Comparison of ENCODE assay signal across 22 cellular contexts in genomic region chr2:122764019-122764418, GRCh38.
DNase-seq lines count a peak whose midpoint lies in the region; ATAC-seq and TF ChIP-seq lines count a peak whose summit lies in the region.
"Had no signal": no experiment of that assay in that cellular context is flagged by ENCODE, and none has a peak within 500 bp of the region (broad histone marks: within the 10 kb centered on the region; RNA-seq: fewer than 3 reads in every experiment).

No MANE protein-coding gene starts in this region.

- no peak for ATAC-seq in GM23338
- peak; percentile 34 for ATAC-seq in naive thymus-derived CD4-positive, alpha-beta T cell
- ATAC-seq in HG02870 (IDR thresholded peaks at IDR 0.05; ENCODE audit: unreplicated experiment), result no peak
- ATAC-seq: A549 had no signal

- H3K4me3 Mint-ChIP-seq in GM23338, result no peak overlapping the region
- no peak overlapping the region for H3K4me3 Mint-ChIP-seq in naive thymus-derived CD4-positive, alpha-beta T cell
- H3K4me3 Mint-ChIP-seq: CD14-positive monocyte; CD4-positive, alpha-beta memory T cell had no signal

- H3K27ac Mint-ChIP-seq in GM23338, result no peak overlapping the region
- no peak overlapping the region for H3K27ac Mint-ChIP-seq in naive thymus-derived CD4-positive, alpha-beta T cell
- H3K27ac Mint-ChIP-seq: CD14-positive monocyte; CD4-positive, alpha-beta memory T cell had no signal

- no peaks in the 10 kb centered on the region for H3K9me2 ChIP-seq in GM23338 (ENCODE audit: insufficient read depth)

- intact Hi-C loops in naive thymus-derived CD4-positive, alpha-beta T cell (cut with micrococcal nuclease), result no loop called here

- no peaks in the 10 kb centered on the region for H4K20me1 ChIP-seq in GM23338 (replicated peaks; ENCODE audit: insufficient read depth)
- H4K20me1 ChIP-seq: BLaER1 treated with 17β-estradiol and CSF1 and Interleukin-3, amounts not matched to agents 10 nM and 100 nM had no signal

- no peak overlapping the region for H3K27ac ChIP-seq in GM23338 (ENCODE audit: low read depth)
- no peak overlapping the region for H3K27ac ChIP-seq in naive thymus-derived CD4-positive, alpha-beta T cell (ENCODE audit: low read depth, low read length)
- H3K27ac ChIP-seq: A549 had no signal

- POLR2A ChIA-PET in naive thymus-derived CD4-positive, alpha-beta T cell (lab: Charles Lee), result no interaction called here

- CTCF ChIA-PET in naive thymus-derived CD4-positive, alpha-beta T cell (lab: Charles Lee), result no interaction called here

- H2AFZ ChIP-seq in GM23338, result peak overlapping the region; percentile 39; the same call in 1 of the 2 replicates

- no peak overlapping the region for H3K4me2 ChIP-seq in GM23338
- H3K4me2 ChIP-seq: A549; BLaER1 treated with 17β-estradiol and CSF1 and Interleukin-3, amounts not matched to agents 10 nM and 100 nM had no signal

- no peaks in the 10 kb centered on the region for H3K27me3 Mint-ChIP-seq in GM23338 (ENCODE audit: insufficient read depth, low read depth, poor library complexity)
- no peaks in the 10 kb centered on the region for H3K27me3 Mint-ChIP-seq in naive thymus-derived CD4-positive, alpha-beta T cell
- H3K27me3 Mint-ChIP-seq: CD4-positive, alpha-beta memory T cell had no signal

- no peaks in the 10 kb centered on the region for H3K4me1 Mint-ChIP-seq in GM23338
- no peaks in the 10 kb centered on the region for H3K4me1 Mint-ChIP-seq in naive thymus-derived CD4-positive, alpha-beta T cell
- H3K4me1 Mint-ChIP-seq: CD4-positive, alpha-beta memory T cell had no signal

- H3K4me3 ChIP-seq in GM23338, result no peak overlapping the region
- no peak overlapping the region for H3K4me3 ChIP-seq in naive thymus-derived CD4-positive, alpha-beta T cell (ENCODE audit: low read length)
- H3K4me3 ChIP-seq: A549; BLaER1 treated with 17β-estradiol and CSF1 and Interleukin-3, amounts not matched to agents 10 nM and 100 nM; HAP-1 had no signal

- no peaks in the 10 kb centered on the region for H3K4me1 ChIP-seq in GM23338 (ENCODE audit: insufficient read depth)
- no peaks in the 10 kb centered on the region for H3K4me1 ChIP-seq in naive thymus-derived CD4-positive, alpha-beta T cell (ENCODE audit: control insufficient read depth in 2 of 2, insufficient read depth in 2 of 2, low read length in 2 of 2)
- H3K4me1 ChIP-seq: A549, BE2C, HAP-1 had no signal

- no peaks in the 10 kb centered on the region for H3K36me3 ChIP-seq in GM23338 (ENCODE audit: insufficient read depth)
- H3K36me3 ChIP-seq in naive thymus-derived CD4-positive, alpha-beta T cell (ENCODE audit: control insufficient read depth in 2 of 3, insufficient read depth in 3 of 3, low read length in 3 of 3), result no peaks in the 10 kb centered on the region
- H3K36me3 ChIP-seq: BE2C; BLaER1 treated with 17β-estradiol and CSF1 and Interleukin-3, amounts not matched to agents 10 nM and 100 nM; HAP-1 had no signal

- H3K27me3 ChIP-seq in GM23338 (ENCODE audit: insufficient read depth), result no peaks in the 10 kb centered on the region
- no peaks in the 10 kb centered on the region for H3K27me3 ChIP-seq in naive thymus-derived CD4-positive, alpha-beta T cell (ENCODE audit: control insufficient read depth in 2 of 2, insufficient read depth in 2 of 2, low read length in 2 of 2)
- H3K27me3 ChIP-seq: BE2C; BLaER1 treated with 17β-estradiol and CSF1 and Interleukin-3, amounts not matched to agents 10 nM and 100 nM had no signal

- H3K36me3 Mint-ChIP-seq in GM23338 (ENCODE audit: low read depth), result peaks cover 3% of the 10 kb centered on the region; the same call in 1 of the 3 replicates
- H3K36me3 Mint-ChIP-seq in naive thymus-derived CD4-positive, alpha-beta T cell, result peaks cover 0 to 4% (median 0%) of the 10 kb centered on the region in 5 donors
- H3K36me3 Mint-ChIP-seq: CD14-positive monocyte; CD4-positive, alpha-beta memory T cell had no signal

- no peaks in the 10 kb centered on the region; the same call in 1 of the 3 replicates for H3K9me3 Mint-ChIP-seq in GM23338
- H3K9me3 Mint-ChIP-seq in naive thymus-derived CD4-positive, alpha-beta T cell, result peaks cover 0 to 40% (median 14%) of the 10 kb centered on the region in 11 donors

- H3K9me3 ChIP-seq in naive thymus-derived CD4-positive, alpha-beta T cell (ENCODE audit: control insufficient read depth in 2 of 3, low read length in 3 of 3), result no peaks in the 10 kb centered on the region
- H3K9me3 ChIP-seq: BE2C, HAP-1 had no signal

- DNase-seq in SKM-1 treated with dmso at 0.1 percent for 144 hours (lab: John Stamatoyannopoulos, UW; ENCODE audit: unreplicated experiment), result peak; percentile 14
- no peak for DNase-seq in SKM-1 (lab: John Stamatoyannopoulos, UW; ENCODE audit: unreplicated experiment)
- no peak for DNase-seq in GM23338 (ENCODE audit: low spot score)
- DNase-seq in OCI-M1 (lab: John Stamatoyannopoulos, UW), result peak; percentile 27
- no peak for DNase-seq in naive thymus-derived CD4-positive, alpha-beta T cell
- DNase-seq in NCI-H510A (lab: John Stamatoyannopoulos, UW), result no peak
- DNase-seq in HCEC 1CT, result no peak
- DNase-seq: 8988T; ACHN; BE2C; Calu3; CD4-positive, alpha-beta memory T cell; COR-L47; DMS53; DMS79 treated with DMSO at 0.1 percent for 48 hours; GF-D8; GOT3 had no signal

- no peaks in the 10 kb centered on the region for H3K79me2 ChIP-seq in GM23338 (replicated peaks; ENCODE audit: insufficient read depth)

- H3F3A ChIP-seq in GM23338 (replicated peaks; ENCODE audit: low read depth), result no peaks in the 10 kb centered on the region

- TF ChIP-seq CTCF in GM23338 (conservative IDR thresholded peaks at IDR 0.05; ENCODE audit: low read depth in 2 of 2), result no peak

TF ChIP-seq in GM23338, 12 proteins besides CTCF, POLR2A, EP300 and RAD21 (continues in another document):
- TF ChIP-seq ZNF114 (CRISPR knock-in tag; IDR thresholded peaks at IDR 0.05) (no peak), CREB1 (CRISPR knock-in tag; IDR thresholded peaks at IDR 0.05; ENCODE audit: low read depth) (no peak), ZNF462 (CRISPR knock-in tag; IDR thresholded peaks at IDR 0.05) (no peak)

Comparison
In these comparisons a context has a peak if more than half of its experiments do, and no peak if none do; other contexts are left out.
1. DNase-seq: peak in SKM-1 treated with dmso at 0.1 percent for 144 hours (single experiment) and OCI-M1 (single experiment); none in SKM-1 (single experiment), GM23338 (single experiment), naive thymus-derived CD4-positive, alpha-beta T cell (0 of 9), NCI-H510A (single experiment) and HCEC 1CT (single experiment).